ENCODE assay signal across 8 cellular contexts in genomic region chr11:65892661-65893317, GRCh38. TPM values are rescaled to one million over a fixed set of nuclear protein-coding genes. Genes with fewer than 3 reads are reported as not detected.
A peak's percentile ranks its signal among the peaks of the same experiment; 100 is the strongest.
DNase-seq lines count a peak whose midpoint lies in the region; TF ChIP-seq lines count a peak whose summit lies in the region.

No MANE protein-coding gene starts in this region.

- H3K36me3 ChIP-seq in spleen, result no peaks in the 10 kb centered on the region

- in situ Hi-C loops in GM13977 (cut with MboI; ENCODE audit: low pct_unique_long_range_greater_than_20kb, low sequenced_read_pairs, unreplicated experiment), result no loop called here

- WGBS in spleen, 5 donors, result 60 to 76% (median 71%) methylated on average over 10 of the region's 10 CpGs

- DNase-seq in GM12865 (ENCODE audit: low read depth), result no peak
- DNase-seq in RWPE1 (ENCODE audit: low spot score), result no peak
- DNase-seq in fibroblast of gingiva (ENCODE audit: low read depth), result peak; percentile 35
- DNase-seq in spleen, result peak; percentile 81
- no peak for DNase-seq in GM13977 (ENCODE audit: low spot score)
- no peak for DNase-seq in NCI-H1436 (lab: John Stamatoyannopoulos, UW)
- no peak for DNase-seq in 8988T
- no peak for DNase-seq in glomerular visceral epithelial cell (ENCODE audit: extremely low spot score)

- no peaks in the 10 kb centered on the region for H3K9me3 ChIP-seq in spleen

- no peak for TF ChIP-seq POLR2A in spleen (IDR thresholded peaks at IDR 0.05)

- no peak for TF ChIP-seq CTCF in GM12865 (IDR thresholded peaks at IDR 0.05; ENCODE audit: insufficient read depth, low read depth, low read length, missing control alignments)
- no peak for TF ChIP-seq CTCF in RWPE1 (conservative IDR thresholded peaks at IDR 0.05; ENCODE audit: low read depth)
- no peak for TF ChIP-seq CTCF in spleen (IDR thresholded peaks at IDR 0.05 in 8 of 11, conservative IDR thresholded peaks at IDR 0.05 in 3 of 11)
- no peak for TF ChIP-seq CTCF in GM13977 (IDR thresholded peaks at IDR 0.05; ENCODE audit: extremely low read depth, insufficient read depth, missing control alignments)

- no peaks in the 10 kb centered on the region for H3K27me3 ChIP-seq in spleen (replicated peaks in 1 of 7)

- CTCF ChIA-PET in RWPE1 (lab: Yijun Ruan, JAX), result interaction anchor here (0.8 kb wide), 1 partner anchor 97 kb away, joined by 8 read pairs; no protein-coding TSS in a partner anchor

- peaks cover 39 to 67% (median 55%) of the 10 kb centered on the region in 6 donors for H3K4me1 ChIP-seq in spleen

- H3K4me3 ChIP-seq in GM12865 (ENCODE audit: low read depth, low read length) (peak overlapping the region; percentile 73), spleen (peak overlapping the region in 6 of 8 donors; percentile 75 to 93 (median 88))

- POLR2A ChIA-PET in RWPE1 (lab: Yijun Ruan, JAX; ENCODE audit: low non-redundant PET), result interaction anchor here (0.5 kb wide), 2 partner anchors 9 to 83 kb away, joined by 3 read pairs; no protein-coding TSS in a partner anchor

- H3K27ac ChIP-seq in RWPE1 (peak overlapping the region; percentile 95), spleen (peak overlapping the region; percentile 92 to 99 (median 96))

- intact Hi-C loops in spleen (cut with DNase I; ENCODE audit: low total_unique reads), result no loop called here

RNA-seq across cellular contexts. Expression of gene CCDC85B, which starts 2.3 kb away (rescaled TPM):
- total RNA-seq in spleen, result 10 to 100 TPM; 38.7 to 61.7 (median 44.4) TPM
- 100 to 1,000 TPM in 1 of 3 donors, 10 to 100 TPM in 2; 53.9 to 131 (median 96.2) TPM for polyA plus RNA-seq in spleen

RNA-seq across cellular contexts. Expression of gene FIBP, which starts 4.5 kb away (rescaled TPM):
- total RNA-seq in spleen, result 10 to 100 TPM; 52.3 to 79.0 (median 64.9) TPM
- 10 to 100 TPM; 61.9 to 66.3 (median 62.3) TPM for polyA plus RNA-seq in spleen

RNA-seq across cellular contexts. Expression of gene FOSL1, which starts 7.4 kb away (rescaled TPM):
- total RNA-seq in spleen, result 1 to 10 TPM in 6 of 7 donors, under 1 TPM in 1; 0.42 to 5.4 (median 1.6) TPM
- polyA plus RNA-seq in spleen, result 1 to 10 TPM in 2 of 3 donors, under 1 TPM in 1; 0.59 to 1.2 (median 1.2) TPM

RNA-seq across cellular contexts. Expression of gene CTSW, which starts 13.2 kb away (rescaled TPM):
- total RNA-seq in spleen, result 10 to 100 TPM; 18.8 to 38.2 (median 29.5) TPM
- 10 to 100 TPM in 2 of 3 donors, 1 to 10 TPM in 1; 5.6 to 13.2 (median 10.8) TPM for polyA plus RNA-seq in spleen

RNA-seq across cellular contexts. Expression of gene EFEMP2, which starts 20.2 kb away (rescaled TPM):
- 10 to 100 TPM; 21.0 to 53.5 (median 38.4) TPM for total RNA-seq in spleen
- 10 to 100 TPM; 22.5 to 39.1 (median 31.4) TPM for polyA plus RNA-seq in spleen

Comparison
In these comparisons a context has a peak if more than half of its experiments do, and no peak if none do; other contexts are left out.
1. DNase-seq: peak in fibroblast of gingiva (single experiment) and spleen (single experiment); none in GM12865 (single experiment), RWPE1 (single experiment), GM13977 (single experiment), NCI-H1436 (single experiment), 8988T (single experiment) and glomerular visceral epithelial cell (single experiment).